ENCODE assay signal across 1 cellular context in genomic region chr3:126977821-126978220, GRCh38.
TF ChIP-seq lines count a peak whose summit lies in the region.

No MANE protein-coding gene starts in this region.

TF ChIP-seq in H1, 55 proteins besides CTCF, POLR2A, EP300 and RAD21:
- TF ChIP-seq EGR1 (IDR thresholded peaks at IDR 0.05; ENCODE audit: borderline replicate concordance, low read depth, low read length): no peak
- no peak for TF ChIP-seq SP4 (IDR thresholded peaks at IDR 0.05; ENCODE audit: low read length)
- TF ChIP-seq SAP30 (IDR thresholded peaks at IDR 0.05; ENCODE audit: insufficient read depth, insufficient replicate concordance, low read length): no peak
- TF ChIP-seq FOSL1 (IDR thresholded peaks at IDR 0.05; ENCODE audit: insufficient read depth, low read depth, low read length): no peak
- no peak for TF ChIP-seq CBX5 (IDR thresholded peaks at IDR 0.05; ENCODE audit: low read depth, low read length)
- no peak for TF ChIP-seq MAFK (IDR thresholded peaks at IDR 0.05; ENCODE audit: low read depth, low read length)
- TF ChIP-seq RBBP5 (IDR thresholded peaks at IDR 0.05; ENCODE audit: borderline replicate concordance, low read depth, low read length): no peak
- no peak for TF ChIP-seq E2F6 (IDR thresholded peaks at IDR 0.05)
- no peak for TF ChIP-seq TAF7 (optimal IDR thresholded peaks at IDR 0.05; ENCODE audit: borderline replicate concordance, low read depth, low read length)
- no peak for TF ChIP-seq CHD1 (IDR thresholded peaks at IDR 0.05; ENCODE audit: low read depth, low read length)
- TF ChIP-seq ASH2L (IDR thresholded peaks at IDR 0.05; ENCODE audit: low read length): no peak
- no peak for TF ChIP-seq ATF2 (IDR thresholded peaks at IDR 0.05; ENCODE audit: low read length)
- TF ChIP-seq CHD7 (IDR thresholded peaks at IDR 0.05; ENCODE audit: insufficient replicate concordance, low read length): no peak
- TF ChIP-seq SIN3A (conservative IDR thresholded peaks at IDR 0.05 in 1 of 2, IDR thresholded peaks at IDR 0.05 in 1 of 2; ENCODE audit: low read depth in 1 of 2, low read length in 2 of 2): no peak
- no peak for TF ChIP-seq SP2 (IDR thresholded peaks at IDR 0.05; ENCODE audit: low read length)
- TF ChIP-seq RNF2 (IDR thresholded peaks at IDR 0.05; ENCODE audit: borderline replicate concordance, low read depth, low read length, missing control alignments, poor library complexity, severe bottlenecking): no peak
- no peak for TF ChIP-seq EZH2 (IDR thresholded peaks at IDR 0.05; ENCODE audit: low read depth, low read length, severe bottlenecking)
- no peak for TF ChIP-seq CTBP2 (IDR thresholded peaks at IDR 0.05; ENCODE audit: borderline replicate concordance, insufficient read depth, insufficient read length, low read length)
- no peak for TF ChIP-seq SIRT6 (IDR thresholded peaks at IDR 0.05; ENCODE audit: low read length)
- no peak for TF ChIP-seq KDM1A (IDR thresholded peaks at IDR 0.05; ENCODE audit: borderline replicate concordance, low read length)
TF ChIP-seq in H1: peak in this region for 0.
